In genomic region chrX:103304705-103305104, GRCh38 we compare ENCODE assay signal across 21 cellular contexts.
DNase-seq lines count a peak whose midpoint lies in the region; ATAC-seq and FAIRE-seq lines count a peak whose summit lies in the region.
"Had no signal": no experiment of that assay in that cellular context is flagged by ENCODE, and none has a peak within 500 bp of the region (broad histone marks: within the 10 kb centered on the region; RNA-seq: fewer than 3 reads in every experiment).

No MANE protein-coding gene starts in this region.

- H3K36me3 Mint-ChIP-seq in activated naive CD8-positive, alpha-beta T cell, result peaks cover 4% of the 10 kb centered on the region
- no peaks in the 10 kb centered on the region for H3K36me3 Mint-ChIP-seq in activated naive CD8-positive, alpha-beta T cell treated with anti-CD3 and anti-CD28 coated beads, Interleukin-2, amount 50 U/mL, for 24 hours (ENCODE audit: low read depth)

- H3K27ac Mint-ChIP-seq in activated naive CD8-positive, alpha-beta T cell, result peak overlapping the region; percentile 34
- H3K27ac Mint-ChIP-seq in activated naive CD8-positive, alpha-beta T cell treated with anti-CD3 and anti-CD28 coated beads, Interleukin-2, amount 50 U/mL, for 24 hours, result no peak overlapping the region
- no peak overlapping the region for H3K27ac Mint-ChIP-seq in stimulated activated naive CD8-positive, alpha-beta T cell treated with anti-CD3 and anti-CD28 coated beads, Interleukin-15, amount 100 ng/mL, for 72 hours
- H3K27ac Mint-ChIP-seq: CD4-positive, alpha-beta T cell; CD8-positive, alpha-beta memory T cell had no signal

- ATAC-seq in activated naive CD8-positive, alpha-beta T cell treated with anti-CD3 and anti-CD28 coated beads, Interleukin-2, amount 50 U/mL, for 24 hours, result no peak
- peak; percentile 63 for ATAC-seq in HG02610 (IDR thresholded peaks at IDR 0.05; ENCODE audit: unreplicated experiment)
- peak; percentile 77 for ATAC-seq in stimulated activated naive CD8-positive, alpha-beta T cell treated with anti-CD3 and anti-CD28 coated beads, Interleukin-15, amount 100 ng/mL, for 72 hours
- ATAC-seq: A549, GM12878 had no signal

- peaks cover 7% of the 10 kb centered on the region for H3K4me1 Mint-ChIP-seq in activated naive CD8-positive, alpha-beta T cell (ENCODE audit: low read depth)
- H3K4me1 Mint-ChIP-seq in activated naive CD8-positive, alpha-beta T cell treated with anti-CD3 and anti-CD28 coated beads, Interleukin-2, amount 50 U/mL, for 24 hours, result peaks cover 12% of the 10 kb centered on the region
- peaks cover 8% of the 10 kb centered on the region for H3K4me1 Mint-ChIP-seq in stimulated activated naive CD8-positive, alpha-beta T cell treated with anti-CD3 and anti-CD28 coated beads, Interleukin-15, amount 100 ng/mL, for 72 hours

- no peaks in the 10 kb centered on the region for H3K9me3 Mint-ChIP-seq in activated naive CD8-positive, alpha-beta T cell (ENCODE audit: low read depth)
- peaks cover 5% of the 10 kb centered on the region for H3K9me3 Mint-ChIP-seq in activated naive CD8-positive, alpha-beta T cell treated with anti-CD3 and anti-CD28 coated beads, Interleukin-2, amount 50 U/mL, for 24 hours
- H3K9me3 Mint-ChIP-seq in stimulated activated naive CD8-positive, alpha-beta T cell treated with anti-CD3 and anti-CD28 coated beads, Interleukin-15, amount 100 ng/mL, for 72 hours, result no peaks in the 10 kb centered on the region
- H3K9me3 Mint-ChIP-seq: CD4-positive, alpha-beta T cell had no signal

- H3K27me3 Mint-ChIP-seq in activated naive CD8-positive, alpha-beta T cell, result no peaks in the 10 kb centered on the region
- H3K27me3 Mint-ChIP-seq in activated naive CD8-positive, alpha-beta T cell treated with anti-CD3 and anti-CD28 coated beads, Interleukin-2, amount 50 U/mL, for 24 hours, result no peaks in the 10 kb centered on the region
- H3K27me3 Mint-ChIP-seq in stimulated activated naive CD8-positive, alpha-beta T cell treated with anti-CD3 and anti-CD28 coated beads, Interleukin-15, amount 100 ng/mL, for 72 hours, result no peaks in the 10 kb centered on the region
- H3K27me3 Mint-ChIP-seq: CD4-positive, alpha-beta T cell had no signal

- no peak for DNase-seq in activated naive CD8-positive, alpha-beta T cell treated with anti-CD3 and anti-CD28 coated beads, Interleukin-2, amount 50 U/mL, for 24 hours
- no peak for DNase-seq in stimulated activated naive CD8-positive, alpha-beta T cell treated with anti-CD3 and anti-CD28 coated beads, Interleukin-15, amount 100 ng/mL, for 72 hours
- no peak for DNase-seq in C1 segment of cervical spinal cord (lab: John Stamatoyannopoulos, UW)
- no peak for DNase-seq in amygdala (lab: John Stamatoyannopoulos, UW)
- DNase-seq in HCEC 1CT, result no peak
- DNase-seq: 8988T; CD4-positive, alpha-beta T cell; CD8-positive, alpha-beta memory T cell; DMS 273 treated with DMSO at 0.1 percent for 48 hours; DMS79; EL; GDM1; GOT3 had no signal

- FAIRE-seq in colon (lab: Jason Lieb, UNC), result peak; percentile 78
- FAIRE-seq: D721Med, GM12878, GM18507, H54 had no signal

- no peak overlapping the region for H3K4me3 Mint-ChIP-seq in activated naive CD8-positive, alpha-beta T cell
- H3K4me3 Mint-ChIP-seq in activated naive CD8-positive, alpha-beta T cell treated with anti-CD3 and anti-CD28 coated beads, Interleukin-2, amount 50 U/mL, for 24 hours, result no peak overlapping the region
- no peak overlapping the region for H3K4me3 Mint-ChIP-seq in stimulated activated naive CD8-positive, alpha-beta T cell treated with anti-CD3 and anti-CD28 coated beads, Interleukin-15, amount 100 ng/mL, for 72 hours
- H3K4me3 Mint-ChIP-seq: CD4-positive, alpha-beta T cell; CD8-positive, alpha-beta memory T cell had no signal
